16 cellular contexts compared by ENCODE assay signal in genomic region chr2:36698978-36699377, GRCh38. TPM values are rescaled to one million over a fixed set of nuclear protein-coding genes. Genes with fewer than 3 reads are reported as not detected.
DNase-seq lines count a peak whose midpoint lies in the region; ATAC-seq and TF ChIP-seq lines count a peak whose summit lies in the region.
"Had no signal": no experiment of that assay in that cellular context is flagged by ENCODE, and none has a peak within 500 bp of the region (broad histone marks: within the 10 kb centered on the region; RNA-seq: fewer than 3 reads in every experiment).

No MANE protein-coding gene starts in this region.

- H3K4me3 ChIP-seq in Panc1 (ENCODE audit: low read depth in 2 of 2, low read length in 2 of 2) (no peak overlapping the region), neutrophil (ENCODE audit: low read depth in 1 of 2, low read length in 1 of 2) (no peak overlapping the region), PC-3 (ENCODE audit: low read length) (no peak overlapping the region), ascending aorta (no peak overlapping the region)
- H3K4me3 ChIP-seq: adrenal gland had no signal

- POLR2A ChIA-PET in Panc1 (lab: Charles Lee) (no interaction called here), HEK293T (lab: Yijun Ruan, JAX) (no interaction called here), PC-3 (lab: Charles Lee; ENCODE audit: unreplicated experiment) (no interaction called here)

- H3K79me2 ChIP-seq in PC-3 (ENCODE audit: low read length): no peaks in the 10 kb centered on the region

- no peaks in the 10 kb centered on the region for H4K20me1 ChIP-seq in PC-3 (ENCODE audit: low read length)

- ATAC-seq in Panc1 (no peak), PC-3 (no peak)

- H3K4me1 ChIP-seq in Panc1 (ENCODE audit: control insufficient read depth, insufficient read depth, low read length) (peaks cover 43% of the 10 kb centered on the region), neutrophil (ENCODE audit: control insufficient read depth in 1 of 2, insufficient read depth in 1 of 2, low read depth in 1 of 2, low read length in 1 of 2) (peaks cover 19 to 27% of the 10 kb centered on the region in 2 experiments), PC-3 (ENCODE audit: insufficient read depth, low read length) (peaks cover 17% of the 10 kb centered on the region), ascending aorta (peaks cover 0 to 6% of the 10 kb centered on the region in 2 donors)
- H3K4me1 ChIP-seq: heart right ventricle had no signal

- H3K9me3 ChIP-seq in Panc1 (ENCODE audit: control insufficient read depth, insufficient read depth, low read depth, low read length): no peaks in the 10 kb centered on the region
- H3K9me3 ChIP-seq in neutrophil: no peaks in the 10 kb centered on the region
- no peaks in the 10 kb centered on the region for H3K9me3 ChIP-seq in PC-3 (ENCODE audit: low read length)
- no peaks in the 10 kb centered on the region for H3K9me3 ChIP-seq in ascending aorta
- H3K9me3 ChIP-seq: adrenal gland, heart right ventricle had no signal

- H2AFZ ChIP-seq in PC-3 (ENCODE audit: low read length): no peak overlapping the region

- TF ChIP-seq CTCF in Panc1 (IDR thresholded peaks at IDR 0.05): no peak
- no peak for TF ChIP-seq CTCF in neutrophil (IDR thresholded peaks at IDR 0.05)
- no peak for TF ChIP-seq CTCF in PC-3 (conservative IDR thresholded peaks at IDR 0.05; ENCODE audit: low read depth, low read length)
- TF ChIP-seq CTCF in ascending aorta (IDR thresholded peaks at IDR 0.05): no peak

- BruUV-seq in Panc1 (replicated peaks; lab: Mats Ljungman, UMichigan): no TSS peak
- no TSS peak for BruUV-seq in PC-3 (replicated peaks; lab: Mats Ljungman, UMichigan)

- DNase-seq in GM03348 (ENCODE audit: low spot score) (peak; percentile 11), Panc1 (ENCODE audit: low read depth, low spot score) (no peak), fibroblast of peridontal ligament (ENCODE audit: extremely low read depth) (peak; percentile 46), HEK293T (ENCODE audit: extremely low spot score) (no peak), PC-3 (no peak), ascending aorta (ENCODE audit: low spot score in 2 of 2) (no peak)
- DNase-seq in central memory CD4-positive, alpha-beta T cell: no peak
- DNase-seq: GDM1; heart right ventricle; islet precursor cell; NCI-H146; NCI-H226; stimulated activated naive CD4-positive, alpha-beta T cell treated with Interleukin-2 at 50 U/mL for 16 hours had no signal

- H3K36me3 ChIP-seq in Panc1 (ENCODE audit: control insufficient read depth, insufficient read depth, low read length) (no peaks in the 10 kb centered on the region), neutrophil (no peaks in the 10 kb centered on the region), PC-3 (ENCODE audit: low read depth, low read length) (no peaks in the 10 kb centered on the region), ascending aorta (no peaks in the 10 kb centered on the region)
- H3K36me3 ChIP-seq: adrenal gland, heart right ventricle had no signal

- H3K27me3 ChIP-seq in Panc1 (ENCODE audit: control insufficient read depth, insufficient read depth, low read length) (no peaks in the 10 kb centered on the region), neutrophil (no peaks in the 10 kb centered on the region), PC-3 (ENCODE audit: low read length) (no peaks in the 10 kb centered on the region), ascending aorta (no peaks in the 10 kb centered on the region)
- H3K27me3 ChIP-seq: adrenal gland had no signal

- H3K4me2 ChIP-seq in PC-3 (ENCODE audit: low read length): no peak overlapping the region

- intact Hi-C loops in Panc1 (cut with micrococcal nuclease; ENCODE audit: unreplicated experiment): no loop called here
- intact Hi-C loops in PC-3 (cut with micrococcal nuclease): loop anchor here (5.0 to 10.0 kb wide), 2 partner anchors 78 to 216 kb away; no protein-coding TSS in a partner anchor
- intact Hi-C loops in ascending aorta (cut with DNase I): no loop called here

- in situ Hi-C loops in Panc1 (cut with HindIII; ENCODE audit: low pct_unique_long_range_greater_than_20kb, low sequenced_read_pairs): no loop called here

- CTCF ChIA-PET in Panc1 (lab: Charles Lee) (no interaction called here), HEK293T (lab: Yijun Ruan, JAX) (no interaction called here), PC-3 (lab: Charles Lee) (no interaction called here)

- H3K27ac ChIP-seq in Panc1 (ENCODE audit: low read length) (peak overlapping the region; percentile 71; the same call in 1 of the 2 replicates), neutrophil (peak overlapping the region; percentile 63), PC-3 (ENCODE audit: low read length) (no peak overlapping the region), ascending aorta (no peak overlapping the region)
- H3K27ac ChIP-seq: adrenal gland had no signal

- no peaks in the 10 kb centered on the region for H3F3A ChIP-seq in PC-3 (ENCODE audit: low read length, unreplicated experiment)

- no peak overlapping the region for H3K9ac ChIP-seq in PC-3 (ENCODE audit: low read length)

- H3K9me2 ChIP-seq in PC-3 (replicated peaks; ENCODE audit: low read length): no peaks in the 10 kb centered on the region

TF ChIP-seq in HEK293T, 16 proteins besides CTCF, POLR2A, EP300 and RAD21:
- TF ChIP-seq BHLHE40 (IDR thresholded peaks at IDR 0.05; ENCODE audit: borderline replicate concordance): no peak
- no peak for TF ChIP-seq HDGF (IDR thresholded peaks at IDR 0.05; ENCODE audit: borderline replicate concordance)

RNA-seq across cellular contexts. Expression of gene VIT, which starts 2.5 kb away (rescaled TPM):
- total RNA-seq in Panc1 (2021; ENCODE audit: unreplicated experiment) (0.77 TPM), PC-3 (2014; rRNA removed) (not detected in 2 replicates), ascending aorta (8.1 TPM)
- polyA plus RNA-seq in Panc1 (2012; ENCODE audit: insufficient read length): 0.62 TPM
- total RNA-seq: activated T-helper 2 cell treated with anti-CD3 and anti-CD28 coated beads, Interferon-gamma antibody, Interleukin-2, Interleukin-4, amounts not matched to agents 10 μg/mL and 5 μg/mL and 100 μg/mL, durations not matched to agents 14 hours and 24 hours and 36 hours had no signal

Comparison
In these comparisons a context has a peak if more than half of its experiments do, and no peak if none do; other contexts are left out.
1. DNase-seq: peak in GM03348 (single experiment) and fibroblast of peridontal ligament (single experiment); none in Panc1 (single experiment), HEK293T (single experiment), central memory CD4-positive, alpha-beta T cell (single experiment), PC-3 (single experiment) and ascending aorta (0 of 2).
2. H3K27ac ChIP-seq: peak in Panc1 (single experiment) and neutrophil (single experiment); none in PC-3 (single experiment) and ascending aorta (0 of 2).